In genomic region chr12:45232146-45232731, GRCh38 we compare ENCODE assay signal across 1 cellular context.
TF ChIP-seq lines count a peak whose summit lies in the region.

No MANE protein-coding gene starts in this region.

TF ChIP-seq in IMR-90, 13 proteins besides CTCF, POLR2A, EP300 and RAD21 (continued from another document):
- TF ChIP-seq ELK1 (IDR thresholded peaks at IDR 0.05; ENCODE audit: borderline replicate concordance, low read depth, low read length): no peak
- TF ChIP-seq CEBPB (IDR thresholded peaks at IDR 0.05; ENCODE audit: low read depth, low read length): no peak
- TF ChIP-seq CHD1 (IDR thresholded peaks at IDR 0.05; ENCODE audit: low read depth, low read length): no peak
- TF ChIP-seq RCOR1 (IDR thresholded peaks at IDR 0.05; ENCODE audit: insufficient replicate concordance, low read length): no peak
- no peak for TF ChIP-seq FOS (IDR thresholded peaks at IDR 0.05; ENCODE audit: low read depth, low read length)
